ENCODE assay signal across 8 cellular contexts in genomic region chr1:207831517-207832327, GRCh38.
DNase-seq lines count a peak whose midpoint lies in the region; ATAC-seq, FAIRE-seq and TF ChIP-seq lines count a peak whose summit lies in the region.

No MANE protein-coding gene starts in this region.

- no peaks in the 10 kb centered on the region for H3K9me3 Mint-ChIP-seq in T-helper 1 cell treated with Interleukin-12 subunit alpha and Interleukin-12 subunit beta and Interleukin-4 antibody, amounts not matched to agents 30 μg/mL and 1 μg/mL, for 36 hours

- ATAC-seq in GM21786 (IDR thresholded peaks at IDR 0.05; ENCODE audit: unreplicated experiment) (peak; percentile 89), right lobe of liver (no peak)

- FAIRE-seq in GM12892 (lab: Jason Lieb, UNC): peak; percentile 96

- H3K27me3 ChIP-seq in esophagus muscularis mucosa: no peaks in the 10 kb centered on the region
- H3K27me3 ChIP-seq in right lobe of liver: no peaks in the 10 kb centered on the region

- H3K27ac Mint-ChIP-seq in T-helper 1 cell treated with Interleukin-12 subunit alpha and Interleukin-12 subunit beta and Interleukin-4 antibody, amounts not matched to agents 30 μg/mL and 1 μg/mL, for 36 hours: peak overlapping the region; percentile 89

- H3K4me3 Mint-ChIP-seq in T-helper 1 cell treated with Interleukin-12 subunit alpha and Interleukin-12 subunit beta and Interleukin-4 antibody, amounts not matched to agents 30 μg/mL and 1 μg/mL, for 36 hours: peak overlapping the region; percentile 78

- H3K4me1 Mint-ChIP-seq in T-helper 1 cell treated with Interleukin-12 subunit alpha and Interleukin-12 subunit beta and Interleukin-4 antibody, amounts not matched to agents 30 μg/mL and 1 μg/mL, for 36 hours (ENCODE audit: low read depth): peaks cover 72% of the 10 kb centered on the region

- no peak for TF ChIP-seq CTCF in esophagus muscularis mucosa (IDR thresholded peaks at IDR 0.05)
- TF ChIP-seq CTCF in right lobe of liver (IDR thresholded peaks at IDR 0.05): no peak

- H3K36me3 ChIP-seq in esophagus muscularis mucosa (peaks cover 0 to 4% (median 0%) of the 10 kb centered on the region in 4 donors), right lobe of liver (no peaks in the 10 kb centered on the region)

- H3K9me3 ChIP-seq in esophagus muscularis mucosa: no peaks in the 10 kb centered on the region
- no peaks in the 10 kb centered on the region for H3K9me3 ChIP-seq in right lobe of liver

- peak overlapping the region; percentile 59 to 99 (median 82) for H3K27ac ChIP-seq in esophagus muscularis mucosa (replicated peaks in 1 of 4)
- H3K27ac ChIP-seq in right lobe of liver: no peak overlapping the region

- WGBS in esophagus muscularis mucosa: 61% methylated on average over 8 of the region's 9 CpGs
- WGBS in right lobe of liver (ENCODE audit: insufficient coverage, low coverage, low lambda C conversion rate, missing lambda C conversion rate): 44% methylated on average over 6 of the region's 9 CpGs

- DNase-seq in GM12892 (ENCODE audit: insufficient read length) (no peak), esophagus muscularis mucosa (ENCODE audit: extremely low spot score) (no peak), GF-D8 (lab: John Stamatoyannopoulos, UW) (no peak), right lobe of liver (no peak), occipital lobe (lab: John Stamatoyannopoulos, UW) (no peak)
- DNase-seq in stimulated activated CD4-positive, alpha-beta T cell treated with anti-CD3 and anti-CD28 coated beads, Interleukin-4, amount 100 ng/mL, for 24 hours: peak; percentile 73

- H3K27me3 Mint-ChIP-seq in T-helper 1 cell treated with Interleukin-12 subunit alpha and Interleukin-12 subunit beta and Interleukin-4 antibody, amounts not matched to agents 30 μg/mL and 1 μg/mL, for 36 hours (ENCODE audit: low read depth): no peaks in the 10 kb centered on the region

- no peak overlapping the region for H3K4me3 ChIP-seq in esophagus muscularis mucosa
- no peak overlapping the region for H3K4me3 ChIP-seq in right lobe of liver

- no peak for TF ChIP-seq EP300 in esophagus muscularis mucosa (IDR thresholded peaks at IDR 0.05)

- H3K36me3 Mint-ChIP-seq in T-helper 1 cell treated with Interleukin-12 subunit alpha and Interleukin-12 subunit beta and Interleukin-4 antibody, amounts not matched to agents 30 μg/mL and 1 μg/mL, for 36 hours (ENCODE audit: low read depth): peaks cover 21% of the 10 kb centered on the region

- intact Hi-C loops in esophagus muscularis mucosa (cut with DNase I): loop anchor here (5.0 kb wide), 1 partner anchor 131 kb away; no protein-coding TSS in a partner anchor
- intact Hi-C loops in right lobe of liver (cut with DNase I): loop anchor here (5.0 kb wide), 2 partner anchors 36 to 131 kb away; no protein-coding TSS in a partner anchor

- peak; percentile 32; the same call in 1 of the 2 replicates for TF ChIP-seq POLR2A in GM12892 (IDR thresholded peaks at IDR 0.05; ENCODE audit: low read depth, low read length)
- no peak for TF ChIP-seq POLR2A in esophagus muscularis mucosa (IDR thresholded peaks at IDR 0.05; ENCODE audit: low read depth)
- no peak for TF ChIP-seq POLR2A in right lobe of liver (IDR thresholded peaks at IDR 0.05)

- H3K4me1 ChIP-seq in esophagus muscularis mucosa (peaks cover 95 to 99% (median 97%) of the 10 kb centered on the region in 4 donors), right lobe of liver (peaks cover 0 to 24% (median 10%) of the 10 kb centered on the region in 4 donors)

Comparison
In these comparisons a context has a peak if more than half of its experiments do, and no peak if none do; other contexts are left out.
1. H3K27ac ChIP-seq: peak in esophagus muscularis mucosa (4 of 4); none in right lobe of liver (0 of 3).